20 cellular contexts compared by ENCODE assay signal in the genomic region with DNA sequence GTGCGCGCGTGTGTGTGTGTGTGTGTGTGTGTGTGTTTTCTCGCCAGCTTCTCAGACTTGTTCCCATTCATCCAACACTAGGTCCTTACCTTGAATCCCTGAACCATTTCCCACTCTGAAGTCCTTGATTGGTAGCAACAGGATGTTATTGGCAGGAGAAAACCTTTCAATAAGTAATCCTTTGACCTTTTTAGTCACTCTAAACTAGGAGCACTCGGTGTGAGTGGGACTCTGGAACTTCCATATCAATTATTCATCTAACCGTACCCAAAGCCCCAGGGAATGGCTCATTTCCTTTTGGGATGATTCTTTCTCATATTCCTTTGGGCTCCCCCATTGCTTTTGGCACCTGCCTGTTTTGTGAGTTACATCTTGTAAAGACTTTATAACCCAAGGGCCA.
DNase-seq lines count a peak whose midpoint lies in the region; ATAC-seq, FAIRE-seq and TF ChIP-seq lines count a peak whose summit lies in the region.
"Had no signal": no experiment of that assay in that cellular context is flagged by ENCODE, and none has a peak within 500 bp of the region (broad histone marks: within the 10 kb centered on the region; RNA-seq: fewer than 3 reads in every experiment).

No MANE protein-coding gene starts in this region.

- H3K4me2 ChIP-seq in mammary epithelial cell (ENCODE audit: insufficient read depth, low read depth, low read length), result no peak overlapping the region
- H3K4me2 ChIP-seq: BLaER1 treated with 17β-estradiol and CSF1 and Interleukin-3, amounts not matched to agents 10 nM and 100 nM had no signal

- no peak overlapping the region for H3K9ac ChIP-seq in mammary epithelial cell (ENCODE audit: insufficient read depth, low read length)
- H3K9ac ChIP-seq: BLaER1 treated with 17β-estradiol and CSF1 and Interleukin-3, amounts not matched to agents 10 nM and 100 nM had no signal

- no peaks in the 10 kb centered on the region for H3K36me3 Mint-ChIP-seq in WTC11
- H3K36me3 Mint-ChIP-seq in activated CD8-positive, alpha-beta T cell treated with anti-CD3 and anti-CD28 coated beads, Interleukin-2, amount 10 ng/mL, durations not matched to agents 7 days and 5 days (ENCODE audit: low read depth), result no peaks in the 10 kb centered on the region
- H3K36me3 Mint-ChIP-seq: CD8-positive, alpha-beta T cell had no signal

- WGBS in mammary epithelial cell (ENCODE audit: low coverage, missing lambda C conversion rate), result 62% methylated on average over 6 of the region's 6 CpGs

- FAIRE-seq in urothelium cell line (lab: Jason Lieb, UNC), result peak; percentile 27
- FAIRE-seq: GM12892 had no signal

- peak overlapping the region; percentile 4 for H2AFZ ChIP-seq in mammary epithelial cell (ENCODE audit: low read depth, low read length)

- no peak for TF ChIP-seq POLR2A in breast epithelium (IDR thresholded peaks at IDR 0.05)

- H3K4me1 ChIP-seq in mammary epithelial cell (ENCODE audit: insufficient read depth, low read length) (peaks cover 5% of the 10 kb centered on the region), breast epithelium (no peaks in the 10 kb centered on the region)
- H3K4me1 ChIP-seq: HAP-1 had no signal

- H3K9me3 Mint-ChIP-seq in WTC11, result peaks cover 10% of the 10 kb centered on the region
- H3K9me3 Mint-ChIP-seq in activated CD8-positive, alpha-beta T cell treated with anti-CD3 and anti-CD28 coated beads, Interleukin-2, amount 10 ng/mL, durations not matched to agents 7 days and 5 days (ENCODE audit: insufficient read depth), result no peaks in the 10 kb centered on the region
- H3K9me3 Mint-ChIP-seq: CD8-positive, alpha-beta T cell had no signal

- peak overlapping the region; percentile 5; the same call in 1 of the 2 replicates for H3K27ac Mint-ChIP-seq in WTC11
- H3K27ac Mint-ChIP-seq in activated CD8-positive, alpha-beta T cell treated with anti-CD3 and anti-CD28 coated beads, Interleukin-2, amount 10 ng/mL, durations not matched to agents 7 days and 5 days, result no peak overlapping the region
- H3K27ac Mint-ChIP-seq: B cell; CD8-positive, alpha-beta T cell had no signal

- H3K79me2 ChIP-seq in mammary epithelial cell (ENCODE audit: insufficient read depth, low read length), result no peaks in the 10 kb centered on the region

- in situ Hi-C loops in mammary epithelial cell (cut with MboI; ENCODE audit: low sequenced_read_pairs in 2 of 2), result no loop called here

- H3K4me3 ChIP-seq in mammary epithelial cell (replicated peaks in 1 of 3; ENCODE audit: insufficient read depth in 1 of 3, low read depth in 2 of 3, low read length in 3 of 3) (no peak overlapping the region), breast epithelium (no peak overlapping the region)
- H3K4me3 ChIP-seq: BLaER1 treated with 17β-estradiol and CSF1 and Interleukin-3, amounts not matched to agents 10 nM and 100 nM; HAP-1 had no signal

- POLR2A ChIA-PET in WTC11 (lab: Charles Lee), result no interaction called here
- POLR2A ChIA-PET in activated CD8-positive, alpha-beta T cell treated with anti-CD3 and anti-CD28 coated beads, Interleukin-2, amount 10 ng/mL, durations not matched to agents 7 days and 5 days (lab: Charles Lee), result no interaction called here

- peaks cover 37% of the 10 kb centered on the region for H3K4me1 Mint-ChIP-seq in WTC11
- H3K4me1 Mint-ChIP-seq in activated CD8-positive, alpha-beta T cell treated with anti-CD3 and anti-CD28 coated beads, Interleukin-2, amount 10 ng/mL, durations not matched to agents 7 days and 5 days (ENCODE audit: low read depth), result no peaks in the 10 kb centered on the region

- H3K9me3 ChIP-seq in mammary epithelial cell (replicated peaks; ENCODE audit: insufficient read depth, low read length) (no peaks in the 10 kb centered on the region), breast epithelium (no peaks in the 10 kb centered on the region)
- H3K9me3 ChIP-seq: BLaER1 treated with 17β-estradiol and CSF1 and Interleukin-3, amounts not matched to agents 10 nM and 100 nM; HAP-1 had no signal

- no peak for DNase-seq in mammary epithelial cell
- DNase-seq in breast epithelium (ENCODE audit: low spot score in 2 of 2), result no peak
- no peak for DNase-seq in WTC11 (ENCODE audit: low spot score)
- DNase-seq in kidney tubule cell (ENCODE audit: low spot score), result peak; percentile 59
- DNase-seq in urothelium cell line (ENCODE audit: low spot score), result no peak
- no peak for DNase-seq in iPS-NIHi11 (ENCODE audit: low spot score)
- DNase-seq in activated CD8-positive, alpha-beta T cell treated with anti-CD3 and anti-CD28 coated beads, Interleukin-2, amount 10 ng/mL, durations not matched to agents 7 days and 5 days, result no peak
- DNase-seq: 8988T; CD8-positive, alpha-beta T cell; COR-L47; DMS 273 treated with DMSO at 0.1 percent for 48 hours; DMS53; DND-41; GDM1; KG1 had no signal

- H3K27ac ChIP-seq in mammary epithelial cell (ENCODE audit: insufficient read depth, low read depth, low read length) (no peak overlapping the region), breast epithelium (no peak overlapping the region)
- H3K27ac ChIP-seq: BLaER1 treated with 17β-estradiol and CSF1 and Interleukin-3, amounts not matched to agents 10 nM and 100 nM had no signal

- H3K36me3 ChIP-seq in mammary epithelial cell (ENCODE audit: insufficient read depth, low read length) (peaks cover 2% of the 10 kb centered on the region), breast epithelium (no peaks in the 10 kb centered on the region)
- H3K36me3 ChIP-seq: BLaER1 treated with 17β-estradiol and CSF1 and Interleukin-3, amounts not matched to agents 10 nM and 100 nM; HAP-1 had no signal

- no peaks in the 10 kb centered on the region for H4K20me1 ChIP-seq in mammary epithelial cell (ENCODE audit: insufficient read depth, low read length)
- H4K20me1 ChIP-seq: BLaER1 treated with 17β-estradiol and CSF1 and Interleukin-3, amounts not matched to agents 10 nM and 100 nM had no signal

- BruUV-seq in mammary epithelial cell (replicated peaks; lab: Mats Ljungman, UMichigan), result no TSS peak

- dilution Hi-C loops in mammary epithelial cell (cut with HindIII; ENCODE audit: low sequenced_read_pairs), result no loop called here

- no peak overlapping the region for H3K4me3 Mint-ChIP-seq in WTC11
- no peak overlapping the region for H3K4me3 Mint-ChIP-seq in activated CD8-positive, alpha-beta T cell treated with anti-CD3 and anti-CD28 coated beads, Interleukin-2, amount 10 ng/mL, durations not matched to agents 7 days and 5 days
- H3K4me3 Mint-ChIP-seq: B cell; CD8-positive, alpha-beta T cell had no signal

- TF ChIP-seq CTCF in mammary epithelial cell (conservative IDR thresholded peaks at IDR 0.05 in 1 of 2, IDR thresholded peaks at IDR 0.05 in 1 of 2; ENCODE audit: extremely low read depth in 1 of 2, insufficient read depth in 1 of 2, low read depth in 1 of 2, low read length in 2 of 2) (no peak), breast epithelium (IDR thresholded peaks at IDR 0.05) (no peak), WTC11 (IDR thresholded peaks at IDR 0.05) (no peak)

- intact Hi-C loops in mammary epithelial cell (cut with micrococcal nuclease) (no loop called here), breast epithelium (cut with DNase I; ENCODE audit: low total_unique reads) (no loop called here)

- H3K27me3 ChIP-seq in mammary epithelial cell (ENCODE audit: insufficient read depth, low read length) (no peaks in the 10 kb centered on the region), breast epithelium (no peaks in the 10 kb centered on the region)
- H3K27me3 ChIP-seq: BLaER1 treated with 17β-estradiol and CSF1 and Interleukin-3, amounts not matched to agents 10 nM and 100 nM had no signal

- no peaks in the 10 kb centered on the region for H3K27me3 Mint-ChIP-seq in WTC11 (ENCODE audit: low read depth)
- peaks cover 4% of the 10 kb centered on the region for H3K27me3 Mint-ChIP-seq in activated CD8-positive, alpha-beta T cell treated with anti-CD3 and anti-CD28 coated beads, Interleukin-2, amount 10 ng/mL, durations not matched to agents 7 days and 5 days (ENCODE audit: low read depth)

- CTCF ChIA-PET in mammary epithelial cell (lab: Charles Lee; ENCODE audit: low non-redundant PET), result no interaction called here
- CTCF ChIA-PET in WTC11 (lab: Charles Lee), result no interaction called here
- CTCF ChIA-PET in activated CD8-positive, alpha-beta T cell treated with anti-CD3 and anti-CD28 coated beads, Interleukin-2, amount 10 ng/mL, durations not matched to agents 7 days and 5 days (lab: Charles Lee), result no interaction called here

- ATAC-seq in WTC11 (no peak), HG02870 (IDR thresholded peaks at IDR 0.05; ENCODE audit: unreplicated experiment) (no peak)
- ATAC-seq in activated CD8-positive, alpha-beta T cell treated with anti-CD3 and anti-CD28 coated beads, Interleukin-2, amount 10 ng/mL, durations not matched to agents 7 days and 5 days, result no peak
- ATAC-seq: CD8-positive, alpha-beta T cell had no signal

TF ChIP-seq in WTC11, 78 proteins besides CTCF, POLR2A, EP300 and RAD21 (continues in another document):
- TF ChIP-seq KAT7 (CRISPR knock-in tag; IDR thresholded peaks at IDR 0.05; ENCODE audit: borderline replicate concordance) (no peak), NFE2L1 (CRISPR knock-in tag; IDR thresholded peaks at IDR 0.05) (no peak), GTF2I (CRISPR knock-in tag; conservative IDR thresholded peaks at IDR 0.05) (no peak), TP53 (CRISPR knock-in tag; IDR thresholded peaks at IDR 0.05) (no peak)
- TF ChIP-seq, protein P1, sequence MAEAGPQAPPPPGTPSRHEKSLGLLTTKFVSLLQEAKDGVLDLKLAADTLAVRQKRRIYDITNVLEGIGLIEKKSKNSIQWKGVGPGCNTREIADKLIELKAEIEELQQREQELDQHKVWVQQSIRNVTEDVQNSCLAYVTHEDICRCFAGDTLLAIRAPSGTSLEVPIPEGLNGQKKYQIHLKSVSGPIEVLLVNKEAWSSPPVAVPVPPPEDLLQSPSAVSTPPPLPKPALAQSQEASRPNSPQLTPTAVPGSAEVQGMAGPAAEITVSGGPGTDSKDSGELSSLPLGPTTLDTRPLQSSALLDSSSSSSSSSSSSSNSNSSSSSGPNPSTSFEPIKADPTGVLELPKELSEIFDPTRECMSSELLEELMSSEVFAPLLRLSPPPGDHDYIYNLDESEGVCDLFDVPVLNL (CRISPR knock-in tag; IDR thresholded peaks at IDR 0.05; ENCODE audit: borderline replicate concordance, low read depth), result no peak
